Comparison of ENCODE assay signal across 1 cellular context in genomic region chr7:157293413-157293788, GRCh38.
TF ChIP-seq lines count a peak whose summit lies in the region.

No MANE protein-coding gene starts in this region.

TF ChIP-seq in HepG2, 621 proteins besides CTCF, POLR2A, EP300 and RAD21:
- TF ChIP-seq SOX13 (IDR thresholded peaks at IDR 0.05) = no peak
- no peak for TF ChIP-seq SOX13 (CRISPR knock-in tag; conservative IDR thresholded peaks at IDR 0.05 in 1 of 2, IDR thresholded peaks at IDR 0.05 in 1 of 2)
- TF ChIP-seq RCOR2 (CRISPR knock-in tag; IDR thresholded peaks at IDR 0.05) = no peak
- TF ChIP-seq ZNF766 (CRISPR knock-in tag; IDR thresholded peaks at IDR 0.05; ENCODE audit: borderline replicate concordance) = no peak
- TF ChIP-seq ZSCAN25 (CRISPR knock-in tag; IDR thresholded peaks at IDR 0.05) = 0 out of 2 replicates have a peak, but pooled peaks have one; percentile 6
- TF ChIP-seq CREBL2 (CRISPR knock-in tag; IDR thresholded peaks at IDR 0.05; ENCODE audit: borderline replicate concordance) = no peak
